10 cellular contexts compared by ENCODE assay signal in genomic region chr11:16909375-16910035, GRCh38.
DNase-seq lines count a peak whose midpoint lies in the region; ATAC-seq, FAIRE-seq and TF ChIP-seq lines count a peak whose summit lies in the region.
"Had no signal": no experiment of that assay in that cellular context is flagged by ENCODE, and none has a peak within 500 bp of the region (broad histone marks: within the 10 kb centered on the region; RNA-seq: fewer than 3 reads in every experiment).

No MANE protein-coding gene starts in this region.

- ATAC-seq in GM18517 (IDR thresholded peaks at IDR 0.05; ENCODE audit: unreplicated experiment) (peak; percentile 89), GM21360 (IDR thresholded peaks at IDR 0.05; ENCODE audit: unreplicated experiment) (peak; percentile 85), HG03103 (IDR thresholded peaks at IDR 0.05; ENCODE audit: low read depth, unreplicated experiment) (peak; percentile 75)
- ATAC-seq: effector memory CD8-positive, alpha-beta T cell had no signal

- TF ChIP-seq CTCF in D721Med (IDR thresholded peaks at IDR 0.05; ENCODE audit: insufficient read depth, missing control alignments), result no peak
- TF ChIP-seq CTCF in chondrocyte (IDR thresholded peaks at IDR 0.05), result no peak

- no peak overlapping the region for H3K4me3 Mint-ChIP-seq in activated naive CD8-positive, alpha-beta T cell
- no peak overlapping the region for H3K4me3 Mint-ChIP-seq in chondrocyte (ENCODE audit: unreplicated experiment)
- H3K4me3 Mint-ChIP-seq: effector memory CD8-positive, alpha-beta T cell had no signal

- no peaks in the 10 kb centered on the region for H3K9me3 Mint-ChIP-seq in activated naive CD8-positive, alpha-beta T cell (ENCODE audit: low read depth)
- H3K9me3 Mint-ChIP-seq in chondrocyte (ENCODE audit: low read depth), result no peaks in the 10 kb centered on the region
- H3K9me3 Mint-ChIP-seq: effector memory CD8-positive, alpha-beta T cell had no signal

- H3K27ac Mint-ChIP-seq in activated naive CD8-positive, alpha-beta T cell, result peak overlapping the region; percentile 41
- no peak overlapping the region for H3K27ac Mint-ChIP-seq in chondrocyte (ENCODE audit: unreplicated experiment)

- no peaks in the 10 kb centered on the region for H3K36me3 Mint-ChIP-seq in activated naive CD8-positive, alpha-beta T cell
- no peaks in the 10 kb centered on the region for H3K36me3 Mint-ChIP-seq in chondrocyte (ENCODE audit: low read depth)

- H3K27me3 Mint-ChIP-seq in activated naive CD8-positive, alpha-beta T cell, result no peaks in the 10 kb centered on the region
- peaks cover 5% of the 10 kb centered on the region for H3K27me3 Mint-ChIP-seq in chondrocyte (ENCODE audit: low read depth)
- H3K27me3 Mint-ChIP-seq: effector memory CD8-positive, alpha-beta T cell had no signal

- FAIRE-seq in D721Med (lab: Jason Lieb, UNC), result no peak

- DNase-seq in pons (ENCODE audit: low spot score) (no peak), D721Med (ENCODE audit: insufficient read length, low spot score) (no peak), chondrocyte (ENCODE audit: low spot score) (no peak)
- DNase-seq in effector CD4-positive, alpha-beta T cell, result no peak
- DNase-seq: DND-41; effector memory CD8-positive, alpha-beta T cell had no signal

- peaks cover 2% of the 10 kb centered on the region for H3K4me1 Mint-ChIP-seq in activated naive CD8-positive, alpha-beta T cell (ENCODE audit: low read depth)
- H3K4me1 Mint-ChIP-seq in chondrocyte (ENCODE audit: low read depth), result no peaks in the 10 kb centered on the region
